In the genomic region with DNA sequence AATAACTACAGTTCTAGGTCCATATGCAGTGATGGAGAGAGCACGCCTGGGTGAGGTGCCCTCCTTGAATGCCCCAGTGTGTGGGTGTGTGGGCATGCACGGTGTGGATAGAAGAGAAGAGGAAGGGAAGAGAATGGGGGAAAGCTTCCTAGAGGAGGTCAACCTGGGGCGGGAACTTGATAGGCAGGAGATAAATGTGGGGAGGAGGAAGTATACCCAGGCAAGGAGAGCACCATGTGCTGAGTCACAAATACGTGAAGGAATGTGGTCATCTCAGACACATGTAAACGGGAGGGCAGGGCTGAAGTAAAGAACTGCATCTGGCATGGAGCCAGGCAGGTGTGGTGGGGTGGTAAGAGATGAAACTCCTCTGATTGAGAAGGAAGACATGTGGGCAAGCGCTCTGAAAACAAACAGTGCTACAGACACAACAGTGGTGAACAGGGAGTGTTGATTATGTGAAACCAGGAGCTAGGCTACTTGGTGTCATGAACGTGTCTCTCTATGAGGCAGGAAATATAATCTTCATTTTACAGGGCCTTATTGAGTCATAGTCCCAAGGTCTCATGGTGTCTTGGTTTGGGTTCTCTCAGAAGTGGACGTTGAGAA, we compare ENCODE assay signal across 8 cellular contexts.
A peak's percentile ranks its signal among the peaks of the same experiment; 100 is the strongest.
DNase-seq lines count a peak whose midpoint lies in the region; ATAC-seq, FAIRE-seq and TF ChIP-seq lines count a peak whose summit lies in the region.

No MANE protein-coding gene starts in this region.

- TF ChIP-seq CTCF in HepG2 (CRISPR knock-in tag; IDR thresholded peaks at IDR 0.05) (no peak), BE2C (IDR thresholded peaks at IDR 0.05; ENCODE audit: low read depth, low read length) (no peak)

- TF ChIP-seq RAD21 in HepG2 (CRISPR knock-in tag; IDR thresholded peaks at IDR 0.05) = no peak

- no peak for TF ChIP-seq POLR2A in HepG2 (IDR thresholded peaks at IDR 0.05; ENCODE audit: insufficient read depth in 1 of 2, low read depth in 2 of 2, low read length in 2 of 2)

- intact Hi-C loops in HepG2 (cut with micrococcal nuclease; ENCODE audit: unreplicated experiment) = no loop called here

- no peak for FAIRE-seq in HepG2 (lab: Jason Lieb, UNC)

- H2AFZ ChIP-seq in HepG2 (ENCODE audit: low read length) = no peak overlapping the region

- H3K27ac ChIP-seq in HepG2 (ENCODE audit: extremely low read length, insufficient read depth, low read length) = no peak overlapping the region

- H3K27me3 ChIP-seq in HepG2 (ENCODE audit: control insufficient read depth in 1 of 2, insufficient read depth in 2 of 2, low read length in 2 of 2) = peaks cover 0 to 11% of the 10 kb centered on the region in 2 experiments; a peak in 2 of 5 replicates
- no peaks in the 10 kb centered on the region for H3K27me3 ChIP-seq in BE2C

- H3K4me2 ChIP-seq in HepG2 (ENCODE audit: low read depth, low read length) = no peak overlapping the region

- 16% methylated on average over 8 of the region's 8 CpGs for WGBS in HepG2 (ENCODE audit: low lambda C conversion rate)

- no peaks in the 10 kb centered on the region for H3K9me3 ChIP-seq in HepG2 (ENCODE audit: low read length)
- no peaks in the 10 kb centered on the region for H3K9me3 ChIP-seq in BE2C

- no peaks in the 10 kb centered on the region for H3K36me3 ChIP-seq in HepG2 (replicated peaks in 1 of 2; ENCODE audit: control insufficient read depth in 1 of 2, insufficient read depth in 2 of 2, low read length in 2 of 2)
- H3K36me3 ChIP-seq in BE2C = no peaks in the 10 kb centered on the region

- no TSS peak for BruUV-seq in HepG2 (replicated peaks; lab: Mats Ljungman, UMichigan)

- H3K4me3 ChIP-seq in HepG2 (replicated peaks in 1 of 3; ENCODE audit: insufficient read depth in 1 of 3, low read depth in 2 of 3, low read length in 3 of 3) (no peak overlapping the region), BE2C (ENCODE audit: low read depth, low read length) (no peak overlapping the region)

- no peaks in the 10 kb centered on the region for H4K20me1 ChIP-seq in HepG2 (ENCODE audit: insufficient read depth, low read length)

- no peaks in the 10 kb centered on the region for H3K79me2 ChIP-seq in HepG2 (ENCODE audit: insufficient read depth, low read length)

- TF ChIP-seq EP300 in HepG2 (IDR thresholded peaks at IDR 0.05; ENCODE audit: low read depth in 2 of 2, low read length in 2 of 2) (no peak), HepG2 (CRISPR knock-in tag; IDR thresholded peaks at IDR 0.05; ENCODE audit: borderline replicate concordance) (no peak)

- POLR2A ChIA-PET in HepG2 (lab: Yijun Ruan, JAX) = interaction anchor here (2.0 kb wide), 1 partner anchor 114 kb away, joined by 5 read pairs; a partner anchor contains a TSS

- CTCF ChIA-PET in HepG2 (lab: Yijun Ruan, JAX; ENCODE audit: low intra/inter-chr PET ratio, low total read pairs) = no interaction called here

- H3K4me1 ChIP-seq in HepG2 (ENCODE audit: insufficient read depth, low read length) (peaks cover 21% of the 10 kb centered on the region), BE2C (no peaks in the 10 kb centered on the region; the same call in 1 of the 2 replicates)

- DNase-seq in AML-193 (lab: John Stamatoyannopoulos, UW) (peak; percentile 15 to 20), HepG2 (ENCODE audit: low spot score) (no peak), BE2C (no peak), amygdala (lab: John Stamatoyannopoulos, UW) (no peak), NAMALWA (ENCODE audit: low spot score) (no peak)
- peak; percentile 87 for DNase-seq in activated CD4-positive, alpha-beta T cell treated with anti-CD3 and anti-CD28 coated beads for 48 hours

- in situ Hi-C loops in HepG2 (cut with HindIII; ENCODE audit: extremely low pct_ligation_motif_present, low pct_unique_long_range_greater_than_20kb) = no loop called here

- ATAC-seq in GM19324 (IDR thresholded peaks at IDR 0.05; ENCODE audit: low FRiP score, unreplicated experiment) (peak; percentile 90), HG03378 (IDR thresholded peaks at IDR 0.05; ENCODE audit: unreplicated experiment) (peak; percentile 84), HepG2 (no peak)

- no peak overlapping the region for H3K9ac ChIP-seq in HepG2 (ENCODE audit: insufficient read depth, low read depth, low read length)

TF ChIP-seq in HepG2, 621 proteins besides CTCF, POLR2A, EP300 and RAD21:
- TF ChIP-seq LCORL (IDR thresholded peaks at IDR 0.05) = peak; percentile 81
- no peak for TF ChIP-seq LCORL (CRISPR knock-in tag; IDR thresholded peaks at IDR 0.05)
- TF ChIP-seq MTA3 (CRISPR knock-in tag; IDR thresholded peaks at IDR 0.05) = no peak
- no peak for TF ChIP-seq ZNF598 (CRISPR knock-in tag; IDR thresholded peaks at IDR 0.05; ENCODE audit: borderline replicate concordance)

Comparison
In these comparisons a context has a peak if more than half of its experiments do, and no peak if none do; other contexts are left out.
1. DNase-seq: peak in AML-193 (2 of 2) and activated CD4-positive, alpha-beta T cell treated with anti-CD3 and anti-CD28 coated beads for 48 hours (single experiment); none in HepG2 (single experiment), BE2C (single experiment), amygdala (0 of 56) and NAMALWA (single experiment).